ENCODE assay signal across 1 cellular context in the genomic region with DNA sequence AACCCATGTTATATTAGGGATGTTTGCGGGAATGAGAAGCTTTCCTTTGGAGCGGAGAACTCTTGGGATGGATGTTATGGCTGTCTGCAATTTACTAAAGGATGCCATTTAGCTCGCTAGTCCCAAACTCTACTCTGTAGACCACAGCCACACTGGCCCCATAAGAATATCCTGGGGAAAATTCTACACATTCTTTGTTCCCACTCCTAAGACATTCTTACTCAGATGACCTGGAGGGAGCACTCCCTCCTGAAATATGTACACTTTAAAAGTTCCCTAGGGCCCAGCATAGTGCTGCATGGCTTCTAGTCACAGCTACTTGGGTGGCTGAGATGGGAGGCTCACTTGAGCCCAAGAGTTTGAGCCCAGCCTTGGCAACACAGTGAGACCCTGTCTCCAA.
TF ChIP-seq lines count a peak whose summit lies in the region.

No MANE protein-coding gene starts in this region.

TF ChIP-seq in SK-N-SH treated with all-trans-retinoic acid at 6 μM for 48 hours, 23 proteins besides CTCF, POLR2A, EP300 and RAD21 (continued from another document):
- TF ChIP-seq PATZ1 (CRISPR knock-in tag; IDR thresholded peaks at IDR 0.05; ENCODE audit: borderline replicate concordance) (no peak), PPARA (CRISPR knock-in tag; IDR thresholded peaks at IDR 0.05; ENCODE audit: borderline replicate concordance) (no peak), ISL1 (CRISPR knock-in tag; IDR thresholded peaks at IDR 0.05) (no peak), CREB5 (CRISPR knock-in tag; IDR thresholded peaks at IDR 0.05; ENCODE audit: low read depth) (no peak), TCF4 (CRISPR knock-in tag; IDR thresholded peaks at IDR 0.05; ENCODE audit: borderline replicate concordance) (no peak), TSHZ2 (CRISPR knock-in tag; IDR thresholded peaks at IDR 0.05) (no peak), SNAI2 (CRISPR knock-in tag; IDR thresholded peaks at IDR 0.05) (no peak), ESRRG (CRISPR knock-in tag; IDR thresholded peaks at IDR 0.05) (no peak), BACH2 (CRISPR knock-in tag; IDR thresholded peaks at IDR 0.05; ENCODE audit: borderline replicate concordance) (no peak)
